ENCODE assay signal across 1 cellular context in genomic region chr1:211675230-211676105, GRCh38.
TF ChIP-seq lines count a peak whose summit lies in the region.

NEK2 (minus strand) TSS chr1:211675621; CDS start chr1:211675479, 142 bp downstream.

TF ChIP-seq in SK-N-SH, 30 proteins besides CTCF, POLR2A, EP300 and RAD21 (continued from another document):
- no peak for TF ChIP-seq MAX (IDR thresholded peaks at IDR 0.05; ENCODE audit: low read depth)
- peak; percentile 68; the same call in 1 of the 2 replicates for TF ChIP-seq TAF1 (IDR thresholded peaks at IDR 0.05; ENCODE audit: borderline replicate concordance, low read depth, low read length)
- no peak for TF ChIP-seq NRF1 (IDR thresholded peaks at IDR 0.05; ENCODE audit: low read depth, low read length)
- TF ChIP-seq FOXJ3 (CRISPR knock-in tag; IDR thresholded peaks at IDR 0.05), result peak; percentile 45; the same call in 1 of the 2 replicates
- TF ChIP-seq GATA2 (CRISPR knock-in tag; IDR thresholded peaks at IDR 0.05), result no peak
- no peak for TF ChIP-seq RCOR1 (IDR thresholded peaks at IDR 0.05; ENCODE audit: low read length)
- peak; percentile 76 for TF ChIP-seq POLR2AphosphoS5 (IDR thresholded peaks at IDR 0.05; ENCODE audit: low read depth, low read length)
- TF ChIP-seq CHD2 (IDR thresholded peaks at IDR 0.05; ENCODE audit: low read length, partially characterized antibody), result peak; percentile 75
- peak; percentile 50; the same call in 1 of the 2 replicates for TF ChIP-seq FOSL2 (IDR thresholded peaks at IDR 0.05; ENCODE audit: borderline replicate concordance, low read depth)
- no peak for TF ChIP-seq GABPA (IDR thresholded peaks at IDR 0.05; ENCODE audit: low read depth)
- TF ChIP-seq USF1 (IDR thresholded peaks at IDR 0.05; ENCODE audit: borderline replicate concordance, low read depth), result no peak
- no peak for TF ChIP-seq YY1 (IDR thresholded peaks at IDR 0.05; ENCODE audit: low read depth)
- TF ChIP-seq TCF12 (IDR thresholded peaks at IDR 0.05), result no peak
- peak; percentile 99 for TF ChIP-seq FOXM1 (IDR thresholded peaks at IDR 0.05; ENCODE audit: low read depth)
- no peak for TF ChIP-seq RXRA (IDR thresholded peaks at IDR 0.05; ENCODE audit: borderline replicate concordance, low read depth)
- no peak for TF ChIP-seq REST (IDR thresholded peaks at IDR 0.05; ENCODE audit: low read depth, low read length)
- no peak for TF ChIP-seq ELF1 (IDR thresholded peaks at IDR 0.05)
- peak; percentile 93 for TF ChIP-seq MXI1 (IDR thresholded peaks at IDR 0.05; ENCODE audit: low read depth, low read length)
- no peak for TF ChIP-seq ZBTB33 (IDR thresholded peaks at IDR 0.05; ENCODE audit: borderline replicate concordance, low read depth)
- no peak for TF ChIP-seq SMC3 (IDR thresholded peaks at IDR 0.05; ENCODE audit: low read depth, low read length)
- TF ChIP-seq SIN3A (IDR thresholded peaks at IDR 0.05; ENCODE audit: borderline replicate concordance, low read depth, low read length), result peak; percentile 99
TF ChIP-seq in SK-N-SH: peak in this region for 10.
